ENCODE assay signal across 8 cellular contexts in genomic region chr1:38005195-38006007, GRCh38. TPM values are rescaled to one million over a fixed set of nuclear protein-coding genes. Genes with fewer than 3 reads are reported as not detected.
DNase-seq lines count a peak whose midpoint lies in the region; ATAC-seq and TF ChIP-seq lines count a peak whose summit lies in the region.

A gene with protein sequence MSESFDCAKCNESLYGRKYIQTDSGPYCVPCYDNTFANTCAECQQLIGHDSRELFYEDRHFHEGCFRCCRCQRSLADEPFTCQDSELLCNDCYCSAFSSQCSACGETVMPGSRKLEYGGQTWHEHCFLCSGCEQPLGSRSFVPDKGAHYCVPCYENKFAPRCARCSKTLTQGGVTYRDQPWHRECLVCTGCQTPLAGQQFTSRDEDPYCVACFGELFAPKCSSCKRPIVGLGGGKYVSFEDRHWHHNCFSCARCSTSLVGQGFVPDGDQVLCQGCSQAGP (minus strand): TSS chr1:38005514. CDS start chr1:37999412, 6,102 bp downstream.

- H3K4me3 Mint-ChIP-seq in H9, result peak within 1 kb of the TSS; percentile 71 to 81

- POLR2A ChIA-PET in PC-3 (lab: Charles Lee; ENCODE audit: unreplicated experiment), result no interaction called here

- no peaks in the 10 kb centered on the region for H3K27me3 ChIP-seq in BLaER1 treated with 17β-estradiol and CSF1 and Interleukin-3, amounts not matched to agents 10 nM and 100 nM
- H3K27me3 ChIP-seq in H9 (ENCODE audit: insufficient read depth, low read length) (no peaks in the 10 kb centered on the region), PC-3 (ENCODE audit: low read length) (no peaks in the 10 kb centered on the region), parathyroid adenoma (ENCODE audit: control insufficient read depth, insufficient read depth, low read length) (no peaks in the 10 kb centered on the region)

- no TSS peak for BruUV-seq in PC-3 (replicated peaks; lab: Mats Ljungman, UMichigan)

- no peaks in the 10 kb centered on the region for H3K9me3 ChIP-seq in BLaER1 treated with 17β-estradiol and CSF1 and Interleukin-3, amounts not matched to agents 10 nM and 100 nM (replicated peaks in 1 of 11)
- H3K9me3 ChIP-seq in H9 (ENCODE audit: control insufficient read depth, low read depth, low read length), result no peaks in the 10 kb centered on the region
- no peaks in the 10 kb centered on the region for H3K9me3 ChIP-seq in PC-3 (ENCODE audit: low read length)
- no peaks in the 10 kb centered on the region for H3K9me3 ChIP-seq in parathyroid adenoma (ENCODE audit: control insufficient read depth, low read length)

- peak within 1 kb of the TSS; percentile 71 to 90 (median 77) for H3K4me3 ChIP-seq in BLaER1 treated with 17β-estradiol and CSF1 and Interleukin-3, amounts not matched to agents 10 nM and 100 nM
- H3K4me3 ChIP-seq in PC-3 (ENCODE audit: low read length) (peak within 1 kb of the TSS; percentile 75), parathyroid adenoma (ENCODE audit: low read depth, low read length) (peak within 1 kb of the TSS; percentile 53)

- no peak for TF ChIP-seq CTCF in H9 (conservative IDR thresholded peaks at IDR 0.05)
- TF ChIP-seq CTCF in PC-3 (conservative IDR thresholded peaks at IDR 0.05; ENCODE audit: low read depth, low read length), result no peak
- TF ChIP-seq CTCF in parathyroid adenoma (IDR thresholded peaks at IDR 0.05), result no peak

- H2BK12ac ChIP-seq in H9 (ENCODE audit: insufficient read length, low read depth, low read length), result no peak within 1 kb of the TSS

- no peak within 1 kb of the TSS for H4K5ac ChIP-seq in H9 (ENCODE audit: insufficient read length, low read depth, low read length)

- H2BK5ac ChIP-seq in H9 (ENCODE audit: insufficient read length, low read length), result no peak within 1 kb of the TSS

- no peaks in the 10 kb centered on the region for H3K9me3 Mint-ChIP-seq in H9
- H3K9me3 Mint-ChIP-seq in activated naive CD4-positive, alpha-beta T cell treated with anti-CD3 and anti-CD28 coated beads, Interleukin-2, amount 50 U/mL, for 72 hours, result no peaks in the 10 kb centered on the region

- peak within 1 kb of the TSS; percentile 91 to 100 (median 98) for H3K4me2 ChIP-seq in BLaER1 treated with 17β-estradiol and CSF1 and Interleukin-3, amounts not matched to agents 10 nM and 100 nM
- H3K4me2 ChIP-seq in H9 (ENCODE audit: insufficient read depth, insufficient read length, low read length), result peak within 1 kb of the TSS; percentile 84
- peak within 1 kb of the TSS; percentile 98 for H3K4me2 ChIP-seq in PC-3 (ENCODE audit: low read length)
- H3K4me2 ChIP-seq in parathyroid adenoma (ENCODE audit: low read length), result peak within 1 kb of the TSS; percentile 81

- no peak within 1 kb of the TSS for H3K4ac ChIP-seq in H9 (ENCODE audit: low read depth, low read length)

- H3K56ac ChIP-seq in H9 (ENCODE audit: insufficient read length, low read depth, low read length), result no peak within 1 kb of the TSS

- intact Hi-C loops in PC-3 (cut with micrococcal nuclease), result loop anchor here (1.0 kb wide), 1 partner anchor 15 kb away; the partner anchor contains the start of gene SF3A3
- intact Hi-C loops in Right ventricle myocardium superior (cut with DNase I), result no loop called here

- peak within 1 kb of the TSS; percentile 80 to 92 (median 88) for H3K9ac ChIP-seq in BLaER1 treated with 17β-estradiol and CSF1 and Interleukin-3, amounts not matched to agents 10 nM and 100 nM
- peak within 1 kb of the TSS; percentile 32 for H3K9ac ChIP-seq in H9 (ENCODE audit: extremely low read depth, insufficient read length, low read length)
- peak within 1 kb of the TSS; percentile 54 for H3K9ac ChIP-seq in PC-3 (ENCODE audit: low read length)
- H3K9ac ChIP-seq in parathyroid adenoma, result no peak within 1 kb of the TSS

- no peak within 1 kb of the TSS for H3K18ac ChIP-seq in H9 (ENCODE audit: insufficient read length, low read depth, low read length)

- no peaks in the 10 kb centered on the region for H3K9me2 ChIP-seq in PC-3 (replicated peaks; ENCODE audit: low read length)

- DNase-seq in H9, result peak; percentile 89
- DNase-seq in PC-3, result peak; percentile 59
- DNase-seq in activated naive CD4-positive, alpha-beta T cell treated with anti-CD3 and anti-CD28 coated beads, Interleukin-2, amount 50 U/mL, for 72 hours (ENCODE audit: low spot score in 2 of 2), result peak in 1 of 2 donors; percentile 47
- peak; percentile 82 for DNase-seq in Right ventricle myocardium superior
- no peak for DNase-seq in GM19238 (ENCODE audit: insufficient read length, low spot score)

- H3F3A ChIP-seq in PC-3 (ENCODE audit: low read length, unreplicated experiment), result no peaks in the 10 kb centered on the region

- H3K79me2 ChIP-seq in H9 (ENCODE audit: insufficient read depth, low read length), result peaks cover 12% of the 10 kb centered on the region; the same call in 1 of the 2 replicates
- peaks cover 15% of the 10 kb centered on the region; the same call in 1 of the 2 replicates for H3K79me2 ChIP-seq in PC-3 (ENCODE audit: low read length)
- H3K79me2 ChIP-seq in parathyroid adenoma, result no peaks in the 10 kb centered on the region

- H2AK5ac ChIP-seq in H9 (ENCODE audit: insufficient read length, low read length), result no peak within 1 kb of the TSS

- no CpG with 5 or more reads among the region's 83 CpGs for WGBS in H9 (ENCODE audit: extremely low coverage, insufficient read length, low lambda C conversion rate)

- CTCF ChIA-PET in PC-3 (lab: Charles Lee), result no interaction called here

- H3K27me3 Mint-ChIP-seq in H9 (ENCODE audit: low read depth), result no peaks in the 10 kb centered on the region; the same call in 1 of the 2 replicates

- H3K79me1 ChIP-seq in H9 (ENCODE audit: insufficient read depth, low read depth, low read length, poor library complexity, severe bottlenecking), result no peaks in the 10 kb centered on the region

- H4K91ac ChIP-seq in H9 (ENCODE audit: insufficient read length, low read depth, low read length), result no peak within 1 kb of the TSS

- H3K4me1 Mint-ChIP-seq in H9, result peaks cover 55% of the 10 kb centered on the region in 2 experiments

- no peak within 1 kb of the TSS for H2BK120ac ChIP-seq in H9 (ENCODE audit: low read depth, low read length, poor library complexity, severe bottlenecking)

- H3K23me2 ChIP-seq in H9 (ENCODE audit: insufficient read length, low read depth, low read length, poor library complexity, severe bottlenecking), result peaks cover 9% of the 10 kb centered on the region

- peak; percentile 76 for ATAC-seq in PC-3
- peak; percentile 10 to 42 for ATAC-seq in activated naive CD4-positive, alpha-beta T cell treated with anti-CD3 and anti-CD28 coated beads, Interleukin-2, amount 50 U/mL, for 72 hours
- ATAC-seq in Right ventricle myocardium superior (ENCODE audit: poor library complexity), result peak; percentile 76
- no peak for ATAC-seq in HG02970 (IDR thresholded peaks at IDR 0.05; ENCODE audit: low FRiP score, unreplicated experiment)

- no peak within 1 kb of the TSS for H2BK20ac ChIP-seq in H9 (ENCODE audit: low read depth, low read length, poor library complexity, severe bottlenecking)

- no peak within 1 kb of the TSS for H4K8ac ChIP-seq in H9 (replicated peaks; ENCODE audit: insufficient read length, low read depth, low read length)

- peaks cover 62 to 74% (median 68%) of the 10 kb centered on the region in 10 experiments for H3K4me1 ChIP-seq in BLaER1 treated with 17β-estradiol and CSF1 and Interleukin-3, amounts not matched to agents 10 nM and 100 nM
- H3K4me1 ChIP-seq in H9 (ENCODE audit: insufficient read depth, low read length), result peaks cover 15% of the 10 kb centered on the region
- peaks cover 19% of the 10 kb centered on the region for H3K4me1 ChIP-seq in PC-3 (ENCODE audit: insufficient read depth, low read length)
- H3K4me1 ChIP-seq in parathyroid adenoma, result peaks cover 4% of the 10 kb centered on the region

- H3K23ac ChIP-seq in H9 (ENCODE audit: insufficient read length, low read depth, low read length), result no peak within 1 kb of the TSS

- H4K20me1 ChIP-seq in BLaER1 treated with 17β-estradiol and CSF1 and Interleukin-3, amounts not matched to agents 10 nM and 100 nM, result peaks cover 0 to 29% (median 4%) of the 10 kb centered on the region in 11 experiments; a peak in 6 of 22 replicates
- no peaks in the 10 kb centered on the region for H4K20me1 ChIP-seq in H9 (ENCODE audit: control insufficient read depth, insufficient read depth, insufficient read length)
- no peaks in the 10 kb centered on the region for H4K20me1 ChIP-seq in PC-3 (ENCODE audit: low read length)

- H2BK15ac ChIP-seq in H9 (ENCODE audit: low read depth, low read length), result no peak within 1 kb of the TSS

- H3K36me3 Mint-ChIP-seq in H9 (ENCODE audit: insufficient read depth in 1 of 3, low read depth in 3 of 3), result peaks cover 0 to 2% (median 1%) of the 10 kb centered on the region in 3 experiments; a peak in 3 of 7 replicates
- H3K36me3 Mint-ChIP-seq in activated naive CD4-positive, alpha-beta T cell treated with anti-CD3 and anti-CD28 coated beads, Interleukin-2, amount 50 U/mL, for 72 hours, result peaks cover 7 to 19% of the 10 kb centered on the region in 2 donors

- H3K14ac ChIP-seq in H9 (ENCODE audit: insufficient read depth, low read length), result peak within 1 kb of the TSS; percentile 2

- H3K27ac ChIP-seq in BLaER1 treated with 17β-estradiol and CSF1 and Interleukin-3, amounts not matched to agents 10 nM and 100 nM, result peak within 1 kb of the TSS; percentile 73 to 85 (median 78); a peak in 21 of 22 replicates
- H3K27ac ChIP-seq in H9 (ENCODE audit: insufficient read length, low read depth, low read length) (no peak within 1 kb of the TSS), PC-3 (ENCODE audit: low read length) (no peak within 1 kb of the TSS), parathyroid adenoma (peak within 1 kb of the TSS; percentile 41)

- peak within 1 kb of the TSS in 2 of 3 experiments; percentile 12 to 31; a peak in 3 of 7 replicates for H3K27ac Mint-ChIP-seq in H9
- H3K27ac Mint-ChIP-seq in activated naive CD4-positive, alpha-beta T cell treated with anti-CD3 and anti-CD28 coated beads, Interleukin-2, amount 50 U/mL, for 72 hours, result peak within 1 kb of the TSS; percentile 62 to 96

- H3T11ph ChIP-seq in H9 (ENCODE audit: low read length), result no peak within 1 kb of the TSS

- H3K36me3 ChIP-seq in BLaER1 treated with 17β-estradiol and CSF1 and Interleukin-3, amounts not matched to agents 10 nM and 100 nM, result no peaks in the 10 kb centered on the region
- H3K36me3 ChIP-seq in PC-3 (ENCODE audit: low read depth, low read length) (no peaks in the 10 kb centered on the region), parathyroid adenoma (ENCODE audit: control insufficient read depth, insufficient read depth, low read length) (no peaks in the 10 kb centered on the region)

- no peak within 1 kb of the TSS for H2AFZ ChIP-seq in H9 (ENCODE audit: low read length)
- H2AFZ ChIP-seq in PC-3 (ENCODE audit: low read length), result peak within 1 kb of the TSS; percentile 88
- H2AFZ ChIP-seq in parathyroid adenoma, result peak within 1 kb of the TSS; percentile 83

RNA-seq across cellular contexts. Expression of the gene that starts here (rescaled TPM):
- 32.8 and 34.2 TPM in 2 replicates for total RNA-seq in H9 (2021)
- total RNA-seq in PC-3 (2014; rRNA removed), result 3.6 and 6.3 TPM in 2 replicates
- total RNA-seq in activated naive CD4-positive, alpha-beta T cell treated with anti-CD3 and anti-CD28 coated beads, Interleukin-2, amount 50 U/mL, for 72 hours, result 10 to 100 TPM; 17.9 to 39.0 TPM
- 25.4 TPM for total RNA-seq in Right ventricle myocardium superior

Comparison
In these comparisons a context has a peak if more than half of its experiments do, and no peak if none do; other contexts are left out.
1. H3K27ac ChIP-seq: peak in BLaER1 treated with 17β-estradiol and CSF1 and Interleukin-3, amounts not matched to agents 10 nM and 100 nM (11 of 11) and parathyroid adenoma (single experiment); none in H9 (single experiment) and PC-3 (single experiment).
2. Peak in every context shown above with its lines, with median percentiles within 50 percentile points of each other: H3K4me2 ChIP-seq and H3K4me3 ChIP-seq.